1 cellular context compared by ENCODE assay signal in genomic region chr11:60831143-60831500, GRCh38.
TF ChIP-seq lines count a peak whose summit lies in the region.

No MANE protein-coding gene starts in this region.

TF ChIP-seq in GM12878, 131 proteins besides CTCF, POLR2A, EP300 and RAD21 (continues in another document):
- TF ChIP-seq E4F1 (IDR thresholded peaks at IDR 0.05; ENCODE audit: borderline replicate concordance, partially characterized antibody): no peak
- no peak for TF ChIP-seq SREBF1 (IDR thresholded peaks at IDR 0.05; ENCODE audit: low read length)
- no peak for TF ChIP-seq PKNOX1 (IDR thresholded peaks at IDR 0.05)
- TF ChIP-seq STAT1 (conservative IDR thresholded peaks at IDR 0.05): no peak
- TF ChIP-seq E2F8 (IDR thresholded peaks at IDR 0.05; ENCODE audit: low read depth, partially characterized antibody): no peak
- TF ChIP-seq PAX8 (IDR thresholded peaks at IDR 0.05): no peak
- TF ChIP-seq FOXM1 (IDR thresholded peaks at IDR 0.05; ENCODE audit: low read depth, low read length): no peak
- TF ChIP-seq LARP7 (IDR thresholded peaks at IDR 0.05): no peak
- 0 out of 2 replicates have a peak, but pooled peaks have one; percentile 13 for TF ChIP-seq MYB (IDR thresholded peaks at IDR 0.05; ENCODE audit: borderline replicate concordance, low read depth, low read length)
- no peak for TF ChIP-seq NR2C2 (IDR thresholded peaks at IDR 0.05; ENCODE audit: borderline replicate concordance, control insufficient read depth, insufficient read length, low read depth)
- TF ChIP-seq REST (IDR thresholded peaks at IDR 0.05; ENCODE audit: low read depth, low read length): no peak
- TF ChIP-seq ETV6 (conservative IDR thresholded peaks at IDR 0.05 in 1 of 2, IDR thresholded peaks at IDR 0.05 in 1 of 2; ENCODE audit: borderline replicate concordance in 1 of 2, low read depth in 1 of 2): no peak
- TF ChIP-seq HSF1 (IDR thresholded peaks at IDR 0.05; ENCODE audit: low read depth, low read length): no peak
- TF ChIP-seq SPI1 (IDR thresholded peaks at IDR 0.05; ENCODE audit: borderline replicate concordance, insufficient read depth, low read depth, low read length): no peak
- peak; percentile 69; the same call in 1 of the 2 replicates for TF ChIP-seq YY1 (IDR thresholded peaks at IDR 0.05; ENCODE audit: low read depth, low read length)
- no peak; the same call in 1 of the 2 replicates for TF ChIP-seq USF2 (IDR thresholded peaks at IDR 0.05; ENCODE audit: borderline replicate concordance, low read depth, low read length)
- no peak for TF ChIP-seq NR2C1 (IDR thresholded peaks at IDR 0.05)
- TF ChIP-seq HDAC2 (IDR thresholded peaks at IDR 0.05): no peak
- no peak for TF ChIP-seq CREB1 (IDR thresholded peaks at IDR 0.05; ENCODE audit: low read depth)
- peak; percentile 96 for TF ChIP-seq SMC3 (IDR thresholded peaks at IDR 0.05; ENCODE audit: borderline replicate concordance, low read length)
- peak in 1 of 2 experiments; percentile 12; a peak in 1 of 4 replicates for TF ChIP-seq BHLHE40 (IDR thresholded peaks at IDR 0.05; ENCODE audit: borderline replicate concordance in 1 of 2, low read depth in 2 of 2, low read length in 1 of 2)
- TF ChIP-seq ZBTB4 (CRISPR knock-in tag; IDR thresholded peaks at IDR 0.05): no peak
- no peak for TF ChIP-seq SMAD5 (IDR thresholded peaks at IDR 0.05; ENCODE audit: low read depth)
- TF ChIP-seq ZBTB33 (IDR thresholded peaks at IDR 0.05): no peak
- TF ChIP-seq FOS (IDR thresholded peaks at IDR 0.05; ENCODE audit: borderline replicate concordance, extremely low read depth, insufficient read length): no peak
- no peak for TF ChIP-seq DPF2 (IDR thresholded peaks at IDR 0.05)
- TF ChIP-seq TCF12 (IDR thresholded peaks at IDR 0.05; ENCODE audit: low read depth, low read length): peak; percentile 75
- TF ChIP-seq TCF3 (IDR thresholded peaks at IDR 0.05; ENCODE audit: borderline replicate concordance, insufficient read depth, low read depth, low read length): 0 out of 2 replicates have a peak, but pooled peaks have one; percentile 23
- no peak for TF ChIP-seq ZNF207 (IDR thresholded peaks at IDR 0.05; ENCODE audit: borderline replicate concordance)
- no peak for TF ChIP-seq CREM (IDR thresholded peaks at IDR 0.05; ENCODE audit: low read depth)
- TF ChIP-seq MAX (IDR thresholded peaks at IDR 0.05; ENCODE audit: low read depth, low read length): no peak
- no peak for TF ChIP-seq SUPT20H (IDR thresholded peaks at IDR 0.05; ENCODE audit: borderline replicate concordance, control insufficient read depth, low read depth, low read length)
- TF ChIP-seq SMARCA5 (IDR thresholded peaks at IDR 0.05): 0 out of 2 replicates have a peak, but pooled peaks have one; percentile 16
- TF ChIP-seq BRCA1 (IDR thresholded peaks at IDR 0.05; ENCODE audit: low read depth, low read length): no peak
- TF ChIP-seq RB1 (IDR thresholded peaks at IDR 0.05; ENCODE audit: borderline replicate concordance): 0 out of 2 replicates have a peak, but pooled peaks have one; percentile 54
- TF ChIP-seq ASH2L (IDR thresholded peaks at IDR 0.05; ENCODE audit: borderline replicate concordance, low read depth): no peak
- TF ChIP-seq EED (IDR thresholded peaks at IDR 0.05; ENCODE audit: low read depth): no peak
- no peak for TF ChIP-seq JUNB (IDR thresholded peaks at IDR 0.05)
- 0 out of 2 replicates have a peak, but pooled peaks have one; percentile 19 for TF ChIP-seq ELK1 (IDR thresholded peaks at IDR 0.05; ENCODE audit: low read depth, low read length)
- no peak for TF ChIP-seq KLF5 (IDR thresholded peaks at IDR 0.05; ENCODE audit: partially characterized antibody)
- no peak for TF ChIP-seq CHD2 (IDR thresholded peaks at IDR 0.05; ENCODE audit: borderline replicate concordance, low read depth, low read length)
- TF ChIP-seq POLR2AphosphoS5 (IDR thresholded peaks at IDR 0.05; ENCODE audit: low read length): no peak
